In the genomic region with DNA sequence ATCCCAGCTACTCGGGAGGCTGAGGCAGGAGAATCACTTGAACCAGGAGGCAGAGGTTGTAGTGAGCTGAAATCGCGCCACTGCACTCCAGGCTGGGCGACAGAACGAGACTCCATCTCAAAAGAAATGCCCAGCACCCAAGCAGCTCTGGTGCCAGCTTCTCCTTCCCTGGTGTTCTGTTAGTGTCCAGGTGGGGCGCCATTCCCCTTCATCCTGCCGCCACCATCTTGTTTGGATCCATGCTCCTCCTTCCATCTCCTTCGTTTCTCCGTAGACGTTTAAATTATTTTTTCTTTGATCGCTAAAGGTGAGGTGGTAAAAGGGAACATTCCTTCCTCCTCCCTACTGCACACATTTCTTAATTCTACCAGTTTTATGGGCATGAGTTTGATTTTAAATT, we compare ENCODE assay signal across 1 cellular context.
TF ChIP-seq lines count a peak whose summit lies in the region.

No MANE protein-coding gene starts in this region.

TF ChIP-seq in endothelial cell of umbilical vein, 7 proteins besides CTCF, POLR2A, EP300 and RAD21 (continued from another document):
- TF ChIP-seq POLR2AphosphoS5 (IDR thresholded peaks at IDR 0.05; ENCODE audit: insufficient read depth, low read depth, low read length): no peak
- no peak for TF ChIP-seq JUN (IDR thresholded peaks at IDR 0.05; ENCODE audit: borderline replicate concordance, insufficient read depth, insufficient read length, low read depth)
TF ChIP-seq in endothelial cell of umbilical vein: peak in this region for 0.
